ENCODE assay signal across 25 cellular contexts in the genomic region with DNA sequence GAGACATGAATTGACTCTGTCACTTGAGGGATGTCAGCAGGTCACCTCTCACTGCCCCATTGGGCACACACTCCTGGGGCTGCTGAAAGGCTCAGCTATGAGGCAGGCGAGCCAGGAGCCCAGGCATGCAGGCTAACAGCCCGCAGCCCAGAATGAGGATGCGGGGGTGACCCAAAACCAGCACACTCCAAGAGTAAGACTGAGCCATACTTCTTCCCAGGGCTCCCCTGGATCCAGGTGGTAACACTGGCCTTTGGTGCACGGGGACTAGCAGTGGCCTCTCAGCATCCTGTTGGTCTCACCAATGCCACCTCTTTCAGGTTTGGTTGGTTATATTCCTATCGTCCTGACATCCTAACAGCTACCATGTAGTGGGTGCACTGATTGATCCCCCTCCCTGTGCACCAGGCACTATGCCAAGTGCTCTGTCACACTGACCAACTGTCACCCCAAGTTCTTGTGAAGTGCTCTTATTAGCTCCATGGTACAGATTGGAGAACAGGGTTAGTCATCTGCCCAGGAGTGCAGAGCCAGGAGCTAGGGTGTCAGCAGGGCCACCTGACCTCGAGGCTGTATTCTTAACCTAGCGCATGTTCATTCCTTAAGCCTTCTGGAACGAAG. TPM values are rescaled to one million over a fixed set of nuclear protein-coding genes. Genes with fewer than 3 reads are reported as not detected.
DNase-seq lines count a peak whose midpoint lies in the region; ATAC-seq and TF ChIP-seq lines count a peak whose summit lies in the region.
"Had no signal": no experiment of that assay in that cellular context is flagged by ENCODE, and none has a peak within 500 bp of the region (broad histone marks: within the 10 kb centered on the region; RNA-seq: fewer than 3 reads in every experiment).

No MANE protein-coding gene starts in this region.

- H3K27me3 ChIP-seq in Panc1 (ENCODE audit: control insufficient read depth, insufficient read depth, low read length) (no peaks in the 10 kb centered on the region), esophagus squamous epithelium (no peaks in the 10 kb centered on the region), H7 (ENCODE audit: control insufficient read depth, insufficient read depth, low read length) (no peaks in the 10 kb centered on the region)
- H3K27me3 ChIP-seq: right lobe of liver had no signal

- H3K36me3 ChIP-seq in Panc1 (ENCODE audit: control insufficient read depth, insufficient read depth, low read length) = no peaks in the 10 kb centered on the region
- peaks cover 0 to 41% (median 4%) of the 10 kb centered on the region in 3 donors for H3K36me3 ChIP-seq in esophagus squamous epithelium
- peaks cover 11% of the 10 kb centered on the region for H3K36me3 ChIP-seq in H7 (replicated peaks; ENCODE audit: control insufficient read depth, insufficient read depth, low read length)

- POLR2A ChIA-PET in Panc1 (lab: Charles Lee) = no interaction called here

- TF ChIP-seq CTCF in Calu3 (IDR thresholded peaks at IDR 0.05; ENCODE audit: unreplicated experiment) = no peak
- no peak for TF ChIP-seq CTCF in Panc1 (IDR thresholded peaks at IDR 0.05)
- TF ChIP-seq CTCF in esophagus squamous epithelium (IDR thresholded peaks at IDR 0.05) = no peak

- no peaks in the 10 kb centered on the region for H3K9me3 Mint-ChIP-seq in Calu3 (ENCODE audit: low read depth, unreplicated experiment)
- H3K9me3 Mint-ChIP-seq in stimulated activated memory B cell treated with anti-CD40 and anti-IgM and Interleukin-4, amounts not matched to agents 10 μg/mL and 1 μg/mL and 100 μg/mL, for 72 hours = no peaks in the 10 kb centered on the region
- H3K9me3 Mint-ChIP-seq: activated naive CD4-positive, alpha-beta T cell treated with anti-CD3 and anti-CD28 coated beads, Interleukin-2, amount 50 U/mL, for 72 hours; activated T-helper 2 cell treated with anti-CD3 and anti-CD28 coated beads, Interferon-gamma antibody, Interleukin-2, Interleukin-4, amounts not matched to agents 10 μg/mL and 5 μg/mL and 100 μg/mL, durations not matched to agents 14 hours and 24 hours and 36 hours; CD8-positive, alpha-beta memory T cell; nephron; type B pancreatic cell had no signal

- CTCF ChIA-PET in Calu3 (lab: Charles Lee) = no interaction called here
- CTCF ChIA-PET in Panc1 (lab: Charles Lee) = interaction anchor here (0.5 kb wide), 1 partner anchor 11 kb away, joined by 5 read pairs; no protein-coding TSS in a partner anchor

- in situ Hi-C loops in Panc1 (cut with HindIII; ENCODE audit: low pct_unique_long_range_greater_than_20kb, low sequenced_read_pairs) = no loop called here

- peaks cover 18% of the 10 kb centered on the region for H3K4me1 Mint-ChIP-seq in Calu3 (ENCODE audit: low read depth, unreplicated experiment)
- H3K4me1 Mint-ChIP-seq in stimulated activated memory B cell treated with anti-CD40 and anti-IgM and Interleukin-4, amounts not matched to agents 10 μg/mL and 1 μg/mL and 100 μg/mL, for 72 hours = peaks cover 43% of the 10 kb centered on the region

- WGBS in esophagus squamous epithelium, 2 donors = 80 to 90% methylated on average over 1 to 6 of the region's 8 CpGs

- intact Hi-C loops in Calu3 (cut with micrococcal nuclease; ENCODE audit: unreplicated experiment) = no loop called here
- intact Hi-C loops in Panc1 (cut with micrococcal nuclease; ENCODE audit: unreplicated experiment) = no loop called here
- intact Hi-C loops in esophagus squamous epithelium (cut with DNase I) = no loop called here

- H3K27ac ChIP-seq in Panc1 (ENCODE audit: low read length) (no peak overlapping the region), esophagus squamous epithelium (peak overlapping the region; percentile 10 to 76 (median 40))
- H3K27ac ChIP-seq: GM23248, right lobe of liver, WERI-Rb-1 had no signal

- DNase-seq in Calu3 = no peak
- no peak for DNase-seq in Panc1 (ENCODE audit: low read depth, low spot score)
- no peak for DNase-seq in esophagus squamous epithelium (lab: John Stamatoyannopoulos, UW)
- DNase-seq in H7 = no peak
- DNase-seq in activated CD8-positive, alpha-beta memory T cell treated with anti-CD3 and anti-CD28 coated beads for 24 hours = no peak
- DNase-seq: activated CD4-positive, alpha-beta T cell treated with anti-CD3 and anti-CD28 coated beads, Interleukin-2, amount 50 U/mL, for 1 hour; activated CD8-positive, alpha-beta memory T cell treated with anti-CD3 and anti-CD28 coated beads, Interleukin-2, amount 50 U/mL, for 48 hours; CD8-positive, alpha-beta memory T cell; DMS153; foreskin melanocyte; GM23248; mucosa of descending colon; NCI-H1092 treated with DMSO at 0.1 percent for 48 hours; NCI-H1930; right lobe of liver; stimulated activated CD4-positive, alpha-beta T cell treated with anti-CD3 and anti-CD28 coated beads, Interleukin-15, amount 100 ng/mL, for 24 hours; T-helper 9 cell; WERI-Rb-1 had no signal

- H3K27me3 Mint-ChIP-seq in Calu3 (ENCODE audit: unreplicated experiment) = no peaks in the 10 kb centered on the region
- no peaks in the 10 kb centered on the region for H3K27me3 Mint-ChIP-seq in stimulated activated memory B cell treated with anti-CD40 and anti-IgM and Interleukin-4, amounts not matched to agents 10 μg/mL and 1 μg/mL and 100 μg/mL, for 72 hours
- H3K27me3 Mint-ChIP-seq: type B pancreatic cell had no signal

- H3K9me3 ChIP-seq in Panc1 (ENCODE audit: control insufficient read depth, insufficient read depth, low read depth, low read length) = no peaks in the 10 kb centered on the region
- no peaks in the 10 kb centered on the region for H3K9me3 ChIP-seq in esophagus squamous epithelium
- H3K9me3 ChIP-seq: mucosa of descending colon, right lobe of liver had no signal

- H3K4me3 ChIP-seq in Panc1 (ENCODE audit: low read depth in 2 of 2, low read length in 2 of 2) = no peak overlapping the region
- no peak overlapping the region for H3K4me3 ChIP-seq in esophagus squamous epithelium
- H3K4me3 ChIP-seq in H7 (ENCODE audit: insufficient read depth, low read depth, low read length) = no peak overlapping the region
- H3K4me3 ChIP-seq: GM23248, mucosa of descending colon, right lobe of liver had no signal

- H3K27ac Mint-ChIP-seq in Calu3 (ENCODE audit: unreplicated experiment) = peak overlapping the region; percentile 54
- H3K27ac Mint-ChIP-seq in stimulated activated memory B cell treated with anti-CD40 and anti-IgM and Interleukin-4, amounts not matched to agents 10 μg/mL and 1 μg/mL and 100 μg/mL, for 72 hours = peak overlapping the region; percentile 51
- H3K27ac Mint-ChIP-seq: activated T-helper 2 cell treated with anti-CD3 and anti-CD28 coated beads, Interferon-gamma antibody, Interleukin-2, Interleukin-4, amounts not matched to agents 10 μg/mL and 5 μg/mL and 100 μg/mL, durations not matched to agents 14 hours and 24 hours and 36 hours had no signal

- no peak overlapping the region for H3K4me3 Mint-ChIP-seq in Calu3 (ENCODE audit: low read depth, unreplicated experiment)
- no peak overlapping the region for H3K4me3 Mint-ChIP-seq in stimulated activated memory B cell treated with anti-CD40 and anti-IgM and Interleukin-4, amounts not matched to agents 10 μg/mL and 1 μg/mL and 100 μg/mL, for 72 hours
- H3K4me3 Mint-ChIP-seq: CD8-positive, alpha-beta memory T cell had no signal

- BruUV-seq in Calu3 (replicated peaks; lab: Mats Ljungman, UMichigan) (no TSS peak), Panc1 (replicated peaks; lab: Mats Ljungman, UMichigan) (no TSS peak)

- H3K4me1 ChIP-seq in Panc1 (ENCODE audit: control insufficient read depth, insufficient read depth, low read length) = peaks cover 17% of the 10 kb centered on the region
- H3K4me1 ChIP-seq in esophagus squamous epithelium = peaks cover 9 to 73% (median 11%) of the 10 kb centered on the region in 3 donors

- ATAC-seq in Panc1 = 0 out of 2 replicates have a peak, but pooled peaks have one; percentile 45
- ATAC-seq in stimulated activated memory B cell treated with anti-CD40 and anti-IgM and Interleukin-4, amounts not matched to agents 10 μg/mL and 1 μg/mL and 100 μg/mL, for 72 hours = no peak
- ATAC-seq in HG02981 (IDR thresholded peaks at IDR 0.05; ENCODE audit: unreplicated experiment) = no peak
- no peak for ATAC-seq in GM19395 (IDR thresholded peaks at IDR 0.05; ENCODE audit: unreplicated experiment)

- peaks cover 21% of the 10 kb centered on the region for H3K36me3 Mint-ChIP-seq in Calu3 (ENCODE audit: insufficient read depth, unreplicated experiment)
- H3K36me3 Mint-ChIP-seq in stimulated activated memory B cell treated with anti-CD40 and anti-IgM and Interleukin-4, amounts not matched to agents 10 μg/mL and 1 μg/mL and 100 μg/mL, for 72 hours = peaks cover 68% of the 10 kb centered on the region

- no peak for TF ChIP-seq POLR2A in esophagus squamous epithelium (IDR thresholded peaks at IDR 0.05)

RNA-seq across cellular contexts. Expression of a gene that starts 24.8 kb away (rescaled TPM):
- 0.64 and 0.69 TPM in 2 replicates for total RNA-seq in Calu3 (2022)
- total RNA-seq in Panc1 (2021; ENCODE audit: unreplicated experiment) = 2.1 TPM
- polyA plus RNA-seq in Panc1 (2012; ENCODE audit: insufficient read length) = 1.6 TPM
- 1 to 10 TPM; 1.9 to 4.4 (median 3.4) TPM for total RNA-seq in esophagus squamous epithelium
- 0.17 and 0.55 TPM in 2 replicates for total RNA-seq in H7 (2014; rRNA removed; shearing (Covaris generic))
- polyA plus RNA-seq: CD8-positive, alpha-beta memory T cell had no signal

RNA-seq across cellular contexts. Expression of a gene that starts 53.7 kb away (rescaled TPM):
- total RNA-seq in Calu3 (2022) (20.2 and 20.7 TPM in 2 replicates), Panc1 (2021; ENCODE audit: unreplicated experiment) (43.2 TPM), esophagus squamous epithelium (10 to 100 TPM; 25.4 to 45.3 (median 27.8) TPM)
- 33.9 TPM for polyA plus RNA-seq in Panc1 (2012; ENCODE audit: insufficient read length)
- 22.0 and 22.2 TPM in 2 replicates for total RNA-seq in H7 (2014; rRNA removed; shearing (Covaris generic))
